11 cellular contexts compared by ENCODE assay signal in the genomic region with DNA sequence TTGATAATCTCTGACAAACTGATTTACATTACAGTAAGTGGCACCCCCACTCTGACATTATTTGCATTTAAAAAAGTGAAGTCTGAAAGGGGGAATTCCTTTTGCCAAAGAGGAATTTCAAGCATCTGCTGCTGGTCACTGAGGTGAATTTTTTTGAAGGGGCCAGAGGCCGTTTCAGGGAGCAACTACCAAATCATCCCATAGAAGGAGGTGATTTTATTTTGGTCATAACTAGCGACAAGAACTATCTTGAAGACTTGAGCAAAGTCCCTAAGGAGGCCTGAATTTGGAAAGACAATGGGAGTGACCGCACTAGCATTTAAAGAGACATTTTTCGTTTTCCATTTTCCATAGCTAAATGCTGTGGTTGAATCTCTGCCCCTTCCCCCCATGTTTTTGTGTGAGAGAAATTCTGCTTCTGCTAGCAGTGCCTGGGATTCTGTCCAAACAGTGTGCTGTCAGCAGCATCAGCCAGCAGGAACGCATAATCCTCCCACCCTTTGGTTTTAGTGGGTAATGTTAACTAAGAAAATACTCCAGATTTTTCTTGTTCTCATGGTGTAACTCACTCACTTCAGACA.
DNase-seq lines count a peak whose midpoint lies in the region; TF ChIP-seq lines count a peak whose summit lies in the region.
"Had no signal": no experiment of that assay in that cellular context is flagged by ENCODE, and none has a peak within 500 bp of the region (broad histone marks: within the 10 kb centered on the region; RNA-seq: fewer than 3 reads in every experiment).

No MANE protein-coding gene starts in this region.

- DNase-seq in Ammon's horn (ENCODE audit: low spot score) (peak; percentile 67), fibroblast of mammary gland (ENCODE audit: low read depth) (peak; percentile 91), BE2C (no peak), SIG-M5 (lab: John Stamatoyannopoulos, UW) (no peak)
- DNase-seq in activated CD8-positive, alpha-beta memory T cell treated with anti-CD3 and anti-CD28 coated beads for 24 hours, result no peak
- no peak for DNase-seq in activated T-cell treated with anti-CD3 and anti-CD28 coated beads, Interleukin-2, amount 50 U/mL, for 48 hours
- DNase-seq: DMS79, T-cell had no signal

- peaks cover 17% of the 10 kb centered on the region for H3K4me1 ChIP-seq in OCI-LY3 (ENCODE audit: low read length)
- H3K4me1 ChIP-seq in BE2C, result no peaks in the 10 kb centered on the region

- peak overlapping the region; percentile 80 to 95 (median 88) for H3K27ac Mint-ChIP-seq in nephron
- H3K27ac Mint-ChIP-seq: activated naive CD4-positive, alpha-beta T cell treated with anti-CD3 and anti-CD28 coated beads, Interleukin-2, amount 50 U/mL, for 72 hours; T-cell had no signal

- H3K9ac ChIP-seq in OCI-LY3 (ENCODE audit: low read length), result no peak overlapping the region

- peaks cover 15% of the 10 kb centered on the region; the same call in 1 of the 2 replicates for H3K9me3 ChIP-seq in OCI-LY3 (ENCODE audit: insufficient read depth, low read length)
- H3K9me3 ChIP-seq in BE2C, result no peaks in the 10 kb centered on the region

- H4K20me1 ChIP-seq in OCI-LY3 (ENCODE audit: insufficient read depth, low read length), result no peaks in the 10 kb centered on the region

- no peak overlapping the region for H2AFZ ChIP-seq in OCI-LY3 (ENCODE audit: low read depth, low read length)

- H3K27ac ChIP-seq in OCI-LY3 (ENCODE audit: low read length), result peak overlapping the region; percentile 11

- H3K36me3 ChIP-seq in OCI-LY3 (replicated peaks; ENCODE audit: low read depth, low read length) (peaks cover 5% of the 10 kb centered on the region), BE2C (no peaks in the 10 kb centered on the region)

- H3K27me3 Mint-ChIP-seq in nephron (ENCODE audit: low read depth), result no peaks in the 10 kb centered on the region

- H3K27me3 ChIP-seq in OCI-LY3 (ENCODE audit: low read depth, low read length), result no peaks in the 10 kb centered on the region
- no peaks in the 10 kb centered on the region for H3K27me3 ChIP-seq in BE2C

- TF ChIP-seq CTCF in OCI-LY3 (IDR thresholded peaks at IDR 0.05; ENCODE audit: low read depth, low read length), result no peak
- no peak for TF ChIP-seq CTCF in fibroblast of mammary gland (conservative IDR thresholded peaks at IDR 0.05; ENCODE audit: control insufficient read depth, insufficient read depth, low read depth, low read length)
- no peak for TF ChIP-seq CTCF in nephron (IDR thresholded peaks at IDR 0.05; ENCODE audit: unreplicated experiment in 3 of 3)
- TF ChIP-seq CTCF in BE2C (IDR thresholded peaks at IDR 0.05; ENCODE audit: low read depth, low read length), result no peak

- H3K4me3 ChIP-seq in OCI-LY3 (ENCODE audit: low read length) (no peak overlapping the region), fibroblast of mammary gland (ENCODE audit: control insufficient read depth, low read depth, low read length) (no peak overlapping the region), BE2C (ENCODE audit: low read depth, low read length) (no peak overlapping the region)

- H3K36me3 Mint-ChIP-seq in nephron (ENCODE audit: low read depth), result peaks cover 7% of the 10 kb centered on the region

- peaks cover 28% of the 10 kb centered on the region for H3K9me3 Mint-ChIP-seq in nephron

- H3K4me1 Mint-ChIP-seq in nephron, result peaks cover 26% of the 10 kb centered on the region
- H3K4me1 Mint-ChIP-seq: T-cell had no signal

- no peaks in the 10 kb centered on the region for H3K79me2 ChIP-seq in OCI-LY3 (ENCODE audit: low read length)

- peak overlapping the region in 2 of 3 experiments; percentile 17 to 45 for H3K4me3 Mint-ChIP-seq in nephron
- H3K4me3 Mint-ChIP-seq: T-cell had no signal

- peak overlapping the region; percentile 24; the same call in 1 of the 2 replicates for H3K4me2 ChIP-seq in OCI-LY3 (ENCODE audit: low read length)

Comparison
In these comparisons a context has a peak if more than half of its experiments do, and no peak if none do; other contexts are left out.
1. DNase-seq: peak in Ammon's horn (single experiment) and fibroblast of mammary gland (single experiment); none in BE2C (single experiment), SIG-M5 (single experiment), activated CD8-positive, alpha-beta memory T cell treated with anti-CD3 and anti-CD28 coated beads for 24 hours (single experiment) and activated T-cell treated with anti-CD3 and anti-CD28 coated beads, Interleukin-2, amount 50 U/mL, for 48 hours (0 of 2).